Comparison of ENCODE assay signal across 33 cellular contexts in the genomic region with DNA sequence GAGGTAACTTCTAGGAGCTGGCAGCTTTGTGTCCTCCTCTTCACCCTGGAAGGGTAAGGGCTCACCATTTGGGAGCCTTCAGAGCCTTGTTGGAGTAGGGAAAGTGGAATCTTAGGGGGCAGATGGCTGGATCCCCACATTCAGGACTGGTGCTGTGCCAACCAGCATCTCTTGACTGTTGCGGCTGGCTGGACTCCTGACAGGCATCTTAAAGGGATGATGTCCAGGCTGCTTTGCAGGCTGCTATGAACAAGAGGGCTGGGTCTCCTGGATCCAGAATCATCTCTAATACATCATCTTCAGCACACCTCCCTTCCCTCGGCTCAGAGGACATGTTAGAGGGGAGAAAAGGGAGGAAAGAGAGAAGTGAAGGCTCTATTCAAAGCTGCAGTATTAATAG. TPM values are rescaled to one million over a fixed set of nuclear protein-coding genes. Genes with fewer than 3 reads are reported as not detected.
"Had no signal": no experiment of that assay in that cellular context is flagged by ENCODE, and none has a peak within 500 bp of the region (broad histone marks: within the 10 kb centered on the region; RNA-seq: fewer than 3 reads in every experiment).

No MANE protein-coding gene starts in this region.

- H3K9me3 Mint-ChIP-seq: activated B cell treated with CpG ODN at 0.5 μM for 24 hours; activated CD8-positive, alpha-beta T cell treated with anti-CD3 and anti-CD28 coated beads for 36 hours; activated naive CD4-positive, alpha-beta T cell treated with anti-CD3 and anti-CD28 coated beads for 36 hours; activated naive CD4-positive, alpha-beta T cell treated with anti-CD3 and anti-CD28 coated beads, Interleukin-2, amount 50 U/mL, for 24 hours; activated naive CD8-positive, alpha-beta T cell treated with anti-CD3 and anti-CD28 coated beads for 36 hours; activated naive CD8-positive, alpha-beta T cell treated with anti-CD3 and anti-CD28 coated beads, Interleukin-2, amount 50 U/mL, for 24 hours; activated T-cell treated with anti-CD3 and anti-CD28 coated beads, Interleukin-2, amount 50 U/mL, for 4 hours; activated T-helper 2 cell treated with anti-CD3 and anti-CD28 coated beads, Interferon-gamma antibody, Interleukin-2, Interleukin-4, amounts not matched to agents 10 μg/mL and 5 μg/mL and 100 μg/mL, durations not matched to agents 14 hours and 24 hours and 36 hours; T-cell; T-helper 1 cell treated with Interleukin-12 subunit alpha and Interleukin-12 subunit beta and Interleukin-4 antibody, amounts not matched to agents 30 μg/mL and 1 μg/mL, for 36 hours; T-helper 2 cell treated with Interferon-gamma antibody and Interleukin-4, amounts not matched to agents 5 μg/mL and 100 μg/mL, for 36 hours had no signal

- H3K27me3 ChIP-seq: adrenal gland, body of pancreas, colonic mucosa, esophagus squamous epithelium had no signal

- DNase-seq: activated B cell treated with CpG ODN at 0.5 μM for 24 hours; activated CD4-positive, alpha-beta T cell treated with anti-CD3 and anti-CD28 coated beads for 48 hours; activated CD4-positive, alpha-beta T cell treated with anti-CD3 and anti-CD28 coated beads, Interleukin-2, amount 50 U/mL, for 1 hour; activated CD4-positive, alpha-beta T cell treated with anti-CD3 and anti-CD28 coated beads, Interleukin-2, amount 50 U/mL, for 48 hours; activated CD8-positive, alpha-beta memory T cell treated with anti-CD3 and anti-CD28 coated beads for 24 hours; activated CD8-positive, alpha-beta T cell treated with anti-CD3 and anti-CD28 coated beads for 36 hours; activated effector memory CD4-positive, alpha-beta T cell treated with anti-CD3 and anti-CD28 coated beads, Interleukin-2, amount 50 U/mL, for 16 hours; activated naive CD4-positive, alpha-beta T cell treated with anti-CD3 and anti-CD28 coated beads for 36 hours; activated naive CD8-positive, alpha-beta T cell treated with anti-CD3 and anti-CD28 coated beads for 36 hours; activated naive CD8-positive, alpha-beta T cell treated with anti-CD3 and anti-CD28 coated beads, Interleukin-2, amount 50 U/mL, for 24 hours; activated T-cell treated with anti-CD3 and anti-CD28 coated beads, Interleukin-2, amount 50 U/mL, for 4 hours; adrenal gland; amygdala; aorta; body of pancreas; cerebellar nuclear complex; colonic mucosa; effector CD8-positive, alpha-beta T cell; esophagus squamous epithelium; foreskin melanocyte; heart left ventricle; T-cell; T1000; WERI-Rb-1 had no signal

- H3K36me3 ChIP-seq: colonic mucosa had no signal

- FAIRE-seq: bronchial epithelial cell, endometrium, endothelial cell of umbilical vein had no signal

- H3K4me1 ChIP-seq: colonic mucosa had no signal

- ATAC-seq: activated CD4-positive, CD25-positive, alpha-beta regulatory T cell treated with anti-CD3 and anti-CD28 coated beads, Interleukin-2, amount 50 U/mL, for 24 hours; activated CD8-positive, alpha-beta T cell treated with anti-CD3 and anti-CD28 coated beads for 36 hours; activated naive CD8-positive, alpha-beta T cell treated with anti-CD3 and anti-CD28 coated beads, Interleukin-2, amount 50 U/mL, for 24 hours; activated T-cell treated with anti-CD3 and anti-CD28 coated beads, Interleukin-2, amount 50 U/mL, for 4 hours; body of pancreas; heart left ventricle; T-cell had no signal

- H3K36me3 Mint-ChIP-seq: activated naive CD4-positive, alpha-beta T cell treated with anti-CD3 and anti-CD28 coated beads, Interleukin-2, amount 50 U/mL, for 24 hours; activated naive CD8-positive, alpha-beta T cell treated with anti-CD3 and anti-CD28 coated beads for 36 hours; T-cell had no signal

- H3K4me3 Mint-ChIP-seq: activated B cell treated with CpG ODN at 0.5 μM for 24 hours; activated CD8-positive, alpha-beta T cell treated with anti-CD3 and anti-CD28 coated beads for 36 hours; activated naive CD4-positive, alpha-beta T cell treated with anti-CD3 and anti-CD28 coated beads for 36 hours; activated naive CD4-positive, alpha-beta T cell treated with anti-CD3 and anti-CD28 coated beads, Interleukin-2, amount 50 U/mL, for 24 hours; activated naive CD8-positive, alpha-beta T cell treated with anti-CD3 and anti-CD28 coated beads for 36 hours; activated naive CD8-positive, alpha-beta T cell treated with anti-CD3 and anti-CD28 coated beads, Interleukin-2, amount 50 U/mL, for 24 hours; activated T-cell treated with anti-CD3 and anti-CD28 coated beads, Interleukin-2, amount 50 U/mL, for 4 hours; T-cell; T-helper 1 cell treated with Interleukin-12 subunit alpha and Interleukin-12 subunit beta and Interleukin-4 antibody, amounts not matched to agents 30 μg/mL and 1 μg/mL, for 36 hours; T-helper 2 cell treated with Interferon-gamma antibody and Interleukin-4, amounts not matched to agents 5 μg/mL and 100 μg/mL, for 36 hours had no signal

- H3K27me3 Mint-ChIP-seq: activated naive CD4-positive, alpha-beta T cell treated with anti-CD3 and anti-CD28 coated beads, Interleukin-2, amount 50 U/mL, for 24 hours; T-cell had no signal

- H3K4me3 ChIP-seq: adrenal gland, body of pancreas, colonic mucosa, esophagus squamous epithelium, heart left ventricle had no signal

- H3K27ac Mint-ChIP-seq: activated B cell treated with CpG ODN at 0.5 μM for 24 hours; activated CD8-positive, alpha-beta T cell treated with anti-CD3 and anti-CD28 coated beads for 36 hours; activated naive CD4-positive, alpha-beta T cell treated with anti-CD3 and anti-CD28 coated beads for 36 hours; activated naive CD4-positive, alpha-beta T cell treated with anti-CD3 and anti-CD28 coated beads, Interleukin-2, amount 50 U/mL, for 24 hours; activated naive CD8-positive, alpha-beta T cell treated with anti-CD3 and anti-CD28 coated beads for 36 hours; activated naive CD8-positive, alpha-beta T cell treated with anti-CD3 and anti-CD28 coated beads, Interleukin-2, amount 50 U/mL, for 24 hours; activated T-helper 2 cell treated with anti-CD3 and anti-CD28 coated beads, Interferon-gamma antibody, Interleukin-2, Interleukin-4, amounts not matched to agents 10 μg/mL and 5 μg/mL and 100 μg/mL, durations not matched to agents 14 hours and 24 hours and 36 hours; T-helper 1 cell treated with Interleukin-12 subunit alpha and Interleukin-12 subunit beta and Interleukin-4 antibody, amounts not matched to agents 30 μg/mL and 1 μg/mL, for 36 hours; T-helper 2 cell treated with Interferon-gamma antibody and Interleukin-4, amounts not matched to agents 5 μg/mL and 100 μg/mL, for 36 hours had no signal

- H3K9me3 ChIP-seq: adrenal gland, body of pancreas, colonic mucosa, esophagus squamous epithelium, heart left ventricle had no signal

- H3K27ac ChIP-seq: adrenal gland, body of pancreas, colonic mucosa, epithelial cell of prostate, esophagus squamous epithelium, heart left ventricle, WERI-Rb-1 had no signal

RNA-seq across cellular contexts. Expression of a gene that starts 33.8 kb away (rescaled TPM):
- total RNA-seq: activated CD8-positive, alpha-beta T cell treated with anti-CD3 and anti-CD28 coated beads for 36 hours had no signal
